In genomic region chr1:42420911-42421585, GRCh38 we compare ENCODE assay signal across 8 cellular contexts. TPM values are rescaled to one million over a fixed set of nuclear protein-coding genes. Genes with fewer than 3 reads are reported as not detected.
A peak's percentile ranks its signal among the peaks of the same experiment; 100 is the strongest.
DNase-seq lines count a peak whose midpoint lies in the region; ATAC-seq and TF ChIP-seq lines count a peak whose summit lies in the region.

No MANE protein-coding gene starts in this region.

- no peaks in the 10 kb centered on the region for H3K9me3 ChIP-seq in testis
- H3K9me3 ChIP-seq in CD4-positive, alpha-beta T cell (ENCODE audit: control insufficient read depth, low read length): no peaks in the 10 kb centered on the region
- H3K9me3 ChIP-seq in CD8-positive, alpha-beta memory T cell (ENCODE audit: low read length): no peaks in the 10 kb centered on the region

- H3K36me3 ChIP-seq in testis (ENCODE audit: low read depth, missing control alignments): no peaks in the 10 kb centered on the region
- H3K36me3 ChIP-seq in CD8-positive, alpha-beta memory T cell (ENCODE audit: insufficient read depth, low read length): no peaks in the 10 kb centered on the region

- no peaks in the 10 kb centered on the region for H3K4me1 Mint-ChIP-seq in CD4-positive, alpha-beta T cell (ENCODE audit: low read depth)
- H3K4me1 Mint-ChIP-seq in CD8-positive, alpha-beta memory T cell: no peaks in the 10 kb centered on the region

- ATAC-seq in left cardiac atrium (peak; percentile 64 to 70), HG03378 (IDR thresholded peaks at IDR 0.05; ENCODE audit: unreplicated experiment) (no peak), GM21367 (IDR thresholded peaks at IDR 0.05; ENCODE audit: unreplicated experiment) (no peak)
- ATAC-seq in CD4-positive, alpha-beta T cell (ENCODE audit: poor library complexity): no peak

- H3K4me3 Mint-ChIP-seq in CD4-positive, alpha-beta T cell: no peak overlapping the region
- H3K4me3 Mint-ChIP-seq in CD8-positive, alpha-beta memory T cell: no peak overlapping the region

- peak; percentile 49 for DNase-seq in LHCN-M2 (ENCODE audit: low read depth)
- peak; percentile 45 for DNase-seq in SK-N-DZ (ENCODE audit: low spot score)
- peak; percentile 65 for DNase-seq in left cardiac atrium
- peak; percentile 59 for DNase-seq in testis
- DNase-seq in CD4-positive, alpha-beta T cell: no peak
- DNase-seq in CD8-positive, alpha-beta memory T cell: no peak

- 20 to 47% methylated on average over 10 of the region's 10 CpGs for WGBS in testis, 2 donors

- no peak overlapping the region for H3K27ac ChIP-seq in testis
- H3K27ac ChIP-seq in CD4-positive, alpha-beta T cell (ENCODE audit: low read depth, low read length): no peak overlapping the region
- no peak overlapping the region for H3K27ac ChIP-seq in CD8-positive, alpha-beta memory T cell (ENCODE audit: low read depth, low read length)

- H3K4me1 ChIP-seq in testis: peaks cover 7% of the 10 kb centered on the region
- H3K4me1 ChIP-seq in CD8-positive, alpha-beta memory T cell (ENCODE audit: insufficient read depth, low read length): no peaks in the 10 kb centered on the region

- peaks cover 4% of the 10 kb centered on the region for H3K27me3 Mint-ChIP-seq in CD4-positive, alpha-beta T cell
- peaks cover 10 to 37% of the 10 kb centered on the region in 2 donors for H3K27me3 Mint-ChIP-seq in CD8-positive, alpha-beta memory T cell

- CTCF ChIA-PET in CD4-positive, alpha-beta T cell (lab: Charles Lee): no interaction called here
- CTCF ChIA-PET in CD8-positive, alpha-beta memory T cell (lab: Charles Lee): no interaction called here

- no peak overlapping the region for H3K27ac Mint-ChIP-seq in CD4-positive, alpha-beta T cell
- H3K27ac Mint-ChIP-seq in CD8-positive, alpha-beta memory T cell: peak overlapping the region in 1 of 8 donors; percentile 96

- no peaks in the 10 kb centered on the region for H3K36me3 Mint-ChIP-seq in CD4-positive, alpha-beta T cell (ENCODE audit: low read depth)
- no peaks in the 10 kb centered on the region for H3K36me3 Mint-ChIP-seq in CD8-positive, alpha-beta memory T cell

- H3K4me3 ChIP-seq in testis: no peak overlapping the region
- H3K4me3 ChIP-seq in CD8-positive, alpha-beta memory T cell (ENCODE audit: low read length): no peak overlapping the region

- POLR2A ChIA-PET in CD4-positive, alpha-beta T cell (lab: Charles Lee): no interaction called here
- POLR2A ChIA-PET in CD8-positive, alpha-beta memory T cell (lab: Charles Lee): interaction anchor here (0.6 kb wide), 1 partner anchor 43 kb away, joined by 9 read pairs; no protein-coding TSS in a partner anchor

- H3K27me3 ChIP-seq in testis: no peaks in the 10 kb centered on the region
- no peaks in the 10 kb centered on the region for H3K27me3 ChIP-seq in CD4-positive, alpha-beta T cell (ENCODE audit: control insufficient read depth, insufficient read depth, low read length)
- H3K27me3 ChIP-seq in CD8-positive, alpha-beta memory T cell (ENCODE audit: insufficient read depth, low read length, poor library complexity, severe bottlenecking): no peaks in the 10 kb centered on the region

- intact Hi-C loops in left cardiac atrium (cut with DNase I) (no loop called here), testis (cut with DNase I; ENCODE audit: low total_unique reads) (no loop called here)
- intact Hi-C loops in CD4-positive, alpha-beta T cell (cut with DNase I, micrococcal nuclease): no loop called here

- H3K9me3 Mint-ChIP-seq in CD4-positive, alpha-beta T cell: no peaks in the 10 kb centered on the region
- no peaks in the 10 kb centered on the region for H3K9me3 Mint-ChIP-seq in CD8-positive, alpha-beta memory T cell

- no peak for TF ChIP-seq POLR2A in testis (IDR thresholded peaks at IDR 0.05)

- no peak for TF ChIP-seq CTCF in testis (IDR thresholded peaks at IDR 0.05)
- TF ChIP-seq CTCF in CD4-positive, alpha-beta T cell (IDR thresholded peaks at IDR 0.05): no peak

RNA-seq across cellular contexts. Expression of gene ZMYND12, which starts 34.8 kb away (rescaled TPM):
- total RNA-seq in LHCN-M2 (2014; rRNA removed) (not detected in 2 replicates), left cardiac atrium (under 1 TPM; 0.31 to 0.65 TPM), testis (10 to 100 TPM; 31.3 to 40.7 TPM)
- polyA plus RNA-seq in LHCN-M2 (2012): 0.07 TPM
- polyA plus RNA-seq in SK-N-DZ (2014; cell fraction: cytosol; rRNA removed): 0.25 and 0.83 TPM in 2 replicates
- polyA plus RNA-seq in SK-N-DZ (2014; cell fraction: nucleus; rRNA removed): not detected in 2 replicates
- 122 TPM for polyA plus RNA-seq in testis (ENCODE audit: insufficient read depth, low read depth, low replicate concordance)
- total RNA-seq in CD4-positive, alpha-beta T cell: under 1 TPM; 0.58 to 0.70 TPM
- total RNA-seq in CD8-positive, alpha-beta memory T cell: under 1 TPM; 0.69 to 0.85 TPM
- polyA plus RNA-seq in CD8-positive, alpha-beta memory T cell: not detected

RNA-seq across cellular contexts. Expression of gene PPCS, which starts 35.3 kb away (rescaled TPM):
- total RNA-seq in LHCN-M2 (2014; rRNA removed) (33.8 and 51.8 TPM in 2 replicates), left cardiac atrium (10 to 100 TPM; 33.5 to 36.8 TPM), testis (10 to 100 TPM; 56.7 to 72.9 TPM)
- polyA plus RNA-seq in LHCN-M2 (2012): 32.8 TPM
- polyA plus RNA-seq in SK-N-DZ (2014; cell fraction: cytosol; rRNA removed): 18.5 and 24.8 TPM in 2 replicates
- polyA plus RNA-seq in SK-N-DZ (2014; cell fraction: nucleus; rRNA removed): 18.6 and 21.7 TPM in 2 replicates
- polyA plus RNA-seq in testis (ENCODE audit: insufficient read depth, low read depth, low replicate concordance): 44.9 TPM
- total RNA-seq in CD4-positive, alpha-beta T cell: 10 to 100 TPM; 39.7 to 40.4 TPM
- 10 to 100 TPM; 45.3 to 45.7 TPM for total RNA-seq in CD8-positive, alpha-beta memory T cell
- polyA plus RNA-seq in CD8-positive, alpha-beta memory T cell: 113 TPM

RNA-seq across cellular contexts. Expression of gene RIMKLA, which starts 40.5 kb away (rescaled TPM):
- total RNA-seq in LHCN-M2 (2014; rRNA removed) (not detected in 2 replicates), left cardiac atrium (1 to 10 TPM; 6.3 to 7.9 TPM), testis (1 to 10 TPM; 2.4 to 2.6 TPM)
- polyA plus RNA-seq in LHCN-M2 (2012): not detected
- 3.1 and 3.5 TPM in 2 replicates for polyA plus RNA-seq in SK-N-DZ (2014; cell fraction: cytosol; rRNA removed)
- polyA plus RNA-seq in SK-N-DZ (2014; cell fraction: nucleus; rRNA removed): 1.5 and 2.6 TPM in 2 replicates
- polyA plus RNA-seq in testis (ENCODE audit: insufficient read depth, low read depth, low replicate concordance): 2.2 TPM
- total RNA-seq in CD4-positive, alpha-beta T cell: under 1 TPM in 1 of 2 experiments, not detected in 1; 0.11 TPM
- total RNA-seq in CD8-positive, alpha-beta memory T cell: 1 to 10 TPM; 1.4 to 2.0 TPM
- polyA plus RNA-seq in CD8-positive, alpha-beta memory T cell: 0.24 TPM

RNA-seq across cellular contexts. Expression of gene CCDC30, which starts 42.0 kb away (rescaled TPM):
- total RNA-seq in LHCN-M2 (2014; rRNA removed) (0.17 and 0.38 TPM in 2 replicates), left cardiac atrium (1 to 10 TPM; 1.4 to 2.3 TPM), testis (10 to 100 TPM in 1 of 2 donors, 1 to 10 TPM in 1; 5.8 to 14.6 TPM)
- 0.43 TPM for polyA plus RNA-seq in LHCN-M2 (2012)
- polyA plus RNA-seq in SK-N-DZ (2014; cell fraction: cytosol; rRNA removed): 0.16 and 0.22 TPM in 2 replicates
- polyA plus RNA-seq in SK-N-DZ (2014; cell fraction: nucleus; rRNA removed): 0.47 and 0.79 TPM in 2 replicates
- 16.1 TPM for polyA plus RNA-seq in testis (ENCODE audit: insufficient read depth, low read depth, low replicate concordance)
- 1 to 10 TPM; 1.2 to 1.3 TPM for total RNA-seq in CD4-positive, alpha-beta T cell
- 1 to 10 TPM; 1.5 to 1.9 TPM for total RNA-seq in CD8-positive, alpha-beta memory T cell
- polyA plus RNA-seq in CD8-positive, alpha-beta memory T cell: 0.58 TPM

Comparison
In these comparisons a context has a peak if more than half of its experiments do, and no peak if none do; other contexts are left out.
1. DNase-seq: peak in LHCN-M2 (single experiment), SK-N-DZ (single experiment), left cardiac atrium (single experiment) and testis (single experiment); none in CD4-positive, alpha-beta T cell (0 of 10) and CD8-positive, alpha-beta memory T cell (0 of 5).
2. ATAC-seq: peak in left cardiac atrium (2 of 2); none in HG03378 (single experiment), CD4-positive, alpha-beta T cell (single experiment) and GM21367 (single experiment).
3. RNA of gene ZMYND12, which starts 34.8 kb away (total RNA-seq): 31.3 to 40.7 TPM in testis; 0.69 to 0.85 TPM in CD8-positive, alpha-beta memory T cell, 0.58 to 0.70 TPM in CD4-positive, alpha-beta T cell, 0.31 to 0.65 TPM in left cardiac atrium and not detected in LHCN-M2; every median in the first group is over 10 times any median in the second.